25 cellular contexts compared by ENCODE assay signal in the genomic region with DNA sequence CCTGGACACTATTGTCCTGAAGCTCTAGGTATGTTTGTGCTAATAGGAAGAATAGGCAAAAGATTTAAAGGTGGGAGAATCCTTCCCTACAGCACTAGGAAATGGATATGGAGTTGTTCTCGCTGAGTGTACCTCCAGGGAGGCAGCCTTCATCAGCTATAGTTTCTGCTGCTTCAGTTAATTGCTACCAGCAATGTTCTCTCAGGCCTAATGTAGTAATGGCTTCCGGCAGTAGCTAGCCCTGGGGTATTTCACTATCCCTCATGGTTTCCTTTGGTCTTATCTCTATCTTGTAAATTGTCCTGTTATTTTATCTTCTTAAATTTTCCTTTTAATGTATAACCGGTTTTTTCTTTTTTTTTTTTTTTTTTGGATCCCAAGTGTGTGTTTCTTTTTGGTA. TPM values are rescaled to one million over a fixed set of nuclear protein-coding genes. Genes with fewer than 3 reads are reported as not detected.
A peak's percentile ranks its signal among the peaks of the same experiment; 100 is the strongest.
DNase-seq lines count a peak whose midpoint lies in the region; ATAC-seq, FAIRE-seq and TF ChIP-seq lines count a peak whose summit lies in the region.
"Had no signal": no experiment of that assay in that cellular context is flagged by ENCODE, and none has a peak within 500 bp of the region (broad histone marks: within the 10 kb centered on the region; RNA-seq: fewer than 3 reads in every experiment).

No MANE protein-coding gene starts in this region.

- H3K4me3 Mint-ChIP-seq in astrocyte (ENCODE audit: unreplicated experiment) = no peak overlapping the region
- H3K4me3 Mint-ChIP-seq: CD14-positive monocyte; CD4-positive, alpha-beta memory T cell; CD4-positive, CD25-positive, alpha-beta regulatory T cell; CD8-positive, alpha-beta memory T cell had no signal

- H4K20me1 ChIP-seq in Loucy (ENCODE audit: insufficient read depth, low read length, poor library complexity, severe bottlenecking) (no peaks in the 10 kb centered on the region), astrocyte (ENCODE audit: insufficient read depth, low read length) (no peaks in the 10 kb centered on the region), smooth muscle cell (ENCODE audit: low read depth) (no peaks in the 10 kb centered on the region)
- H4K20me1 ChIP-seq: BLaER1 had no signal

- no peaks in the 10 kb centered on the region for H3K27me3 Mint-ChIP-seq in astrocyte (ENCODE audit: low read depth, unreplicated experiment)
- H3K27me3 Mint-ChIP-seq: CD4-positive, alpha-beta memory T cell; CD8-positive, alpha-beta memory T cell had no signal

- no peak overlapping the region for H2BK120ac ChIP-seq in trophoblast cell (ENCODE audit: insufficient read depth, low read length, poor library complexity)

- H3K27ac ChIP-seq in astrocyte (ENCODE audit: low read depth, low read length) (no peak overlapping the region), trophoblast cell (ENCODE audit: low read depth, low read length) (peak overlapping the region; percentile 41), smooth muscle cell (ENCODE audit: low read depth) (peak overlapping the region; percentile 67)
- H3K27ac ChIP-seq: BLaER1 had no signal

- no peak overlapping the region for H2BK12ac ChIP-seq in trophoblast cell (ENCODE audit: low read length)

- peak overlapping the region; percentile 6 for H3K27ac Mint-ChIP-seq in astrocyte (ENCODE audit: unreplicated experiment)
- H3K27ac Mint-ChIP-seq: CD4-positive, alpha-beta memory T cell; CD4-positive, CD25-positive, alpha-beta regulatory T cell; CD8-positive, alpha-beta memory T cell had no signal

- H4K91ac ChIP-seq in trophoblast cell (ENCODE audit: low read depth, low read length) = no peak overlapping the region

- H3F3A ChIP-seq in Loucy (ENCODE audit: low read depth) = 0 out of 2 replicates have a peak, but pooled peaks cover 5% of the 10 kb centered on the region
- peaks cover 4% of the 10 kb centered on the region for H3F3A ChIP-seq in smooth muscle cell (ENCODE audit: low read depth)

- H3K79me2 ChIP-seq in Loucy (ENCODE audit: insufficient read depth, low read length) = no peaks in the 10 kb centered on the region
- H3K79me2 ChIP-seq in astrocyte (ENCODE audit: insufficient read depth, low read length) = no peaks in the 10 kb centered on the region
- no peaks in the 10 kb centered on the region for H3K79me2 ChIP-seq in trophoblast cell (ENCODE audit: control insufficient read depth, insufficient read depth, low read length, poor library complexity)
- H3K79me2 ChIP-seq in smooth muscle cell (ENCODE audit: low read depth) = no peaks in the 10 kb centered on the region

- H3K18ac ChIP-seq in trophoblast cell (ENCODE audit: low read length) = no peak overlapping the region

- H3K23ac ChIP-seq in trophoblast cell (ENCODE audit: low read length) = no peak overlapping the region

- H3K36me3 Mint-ChIP-seq in astrocyte (ENCODE audit: low read depth, unreplicated experiment) = no peaks in the 10 kb centered on the region
- H3K36me3 Mint-ChIP-seq: CD4-positive, alpha-beta memory T cell; CD4-positive, CD25-positive, alpha-beta regulatory T cell; CD8-positive, alpha-beta memory T cell had no signal

- no peaks in the 10 kb centered on the region for H3K27me3 ChIP-seq in Loucy (ENCODE audit: insufficient read depth, low read length, poor library complexity, severe bottlenecking)
- H3K27me3 ChIP-seq in astrocyte (ENCODE audit: insufficient read depth, low read length) = no peaks in the 10 kb centered on the region
- H3K27me3 ChIP-seq in trophoblast cell (ENCODE audit: insufficient read depth, low read length) = no peaks in the 10 kb centered on the region
- H3K27me3 ChIP-seq in smooth muscle cell (ENCODE audit: low read depth) = no peaks in the 10 kb centered on the region
- H3K27me3 ChIP-seq: BE2C, BLaER1 had no signal

- H4K12ac ChIP-seq in trophoblast cell (ENCODE audit: low read depth, low read length) = no peak overlapping the region

- H3K9me3 ChIP-seq in Loucy (ENCODE audit: insufficient read depth, low read depth, low read length) (no peaks in the 10 kb centered on the region), astrocyte (ENCODE audit: insufficient read depth, low read depth, low read length) (no peaks in the 10 kb centered on the region), trophoblast cell (ENCODE audit: insufficient read depth, low read depth, low read length) (no peaks in the 10 kb centered on the region), smooth muscle cell (replicated peaks; ENCODE audit: low read depth) (no peaks in the 10 kb centered on the region)
- H3K9me3 ChIP-seq: BE2C, BLaER1 had no signal

- H3K36me3 ChIP-seq in Loucy (ENCODE audit: insufficient read depth, low read length) (no peaks in the 10 kb centered on the region), astrocyte (ENCODE audit: insufficient read depth, low read length) (no peaks in the 10 kb centered on the region), trophoblast cell (ENCODE audit: control insufficient read depth in 1 of 2, insufficient read depth in 2 of 2, low read length in 2 of 2) (no peaks in the 10 kb centered on the region), smooth muscle cell (ENCODE audit: low read depth) (no peaks in the 10 kb centered on the region)
- H3K36me3 ChIP-seq: BE2C, BLaER1 had no signal

- H3K9me2 ChIP-seq in Loucy (replicated peaks; ENCODE audit: low read depth, low read length) = no peaks in the 10 kb centered on the region

- H3K4me2 ChIP-seq in Loucy (ENCODE audit: low read depth, low read length, poor library complexity, severe bottlenecking) (peak overlapping the region; percentile 59), astrocyte (ENCODE audit: low read length) (no peak overlapping the region), trophoblast cell (ENCODE audit: low read length) (peak overlapping the region; percentile 27), smooth muscle cell (peak overlapping the region; percentile 13)
- H3K4me2 ChIP-seq: BLaER1 had no signal

- no peak overlapping the region for H2AK5ac ChIP-seq in trophoblast cell (ENCODE audit: low read length)

- H3K4me1 Mint-ChIP-seq in astrocyte (ENCODE audit: low read depth, unreplicated experiment) = peaks cover 10% of the 10 kb centered on the region

- no peak overlapping the region for H2BK5ac ChIP-seq in trophoblast cell (ENCODE audit: low read depth, low read length, poor library complexity)

- H3K9me3 Mint-ChIP-seq in astrocyte (ENCODE audit: unreplicated experiment) = peaks cover 2% of the 10 kb centered on the region
- H3K9me3 Mint-ChIP-seq: CD14-positive monocyte; CD8-positive, alpha-beta memory T cell had no signal

- no CpG with 5 or more reads among the region's 3 CpGs for WGBS in trophoblast cell (ENCODE audit: extremely low coverage, insufficient coverage, insufficient read length)
- WGBS in smooth muscle cell (ENCODE audit: low lambda C conversion rate) = 52% methylated on average over 3 of the region's 3 CpGs

- no peak for DNase-seq in astrocyte (ENCODE audit: low read depth)
- peak; percentile 68 to 91 for DNase-seq in trophoblast cell
- no peak for DNase-seq in smooth muscle cell (lab: John Stamatoyannopoulos, UW; ENCODE audit: unreplicated experiment)
- no peak for DNase-seq in NCI-H2029 (lab: John Stamatoyannopoulos, UW)
- no peak for DNase-seq in DMS 273 (lab: John Stamatoyannopoulos, UW; ENCODE audit: unreplicated experiment)
- no peak for DNase-seq in posterior cingulate gyrus
- DNase-seq: 8988T; ACHN; BE2C; C1 segment of cervical spinal cord; CD4-positive, alpha-beta memory T cell; CD4-positive, CD25-positive, alpha-beta regulatory T cell; CD8-positive, alpha-beta memory T cell; COR-L47; DMS79 treated with DMSO at 0.1 percent for 48 hours had no signal

- H3K4me1 ChIP-seq in Loucy (ENCODE audit: insufficient read depth, low read length, poor library complexity, severe bottlenecking) (peaks cover 45% of the 10 kb centered on the region), astrocyte (ENCODE audit: insufficient read depth, low read length) (no peaks in the 10 kb centered on the region), trophoblast cell (ENCODE audit: control insufficient read depth in 1 of 2, insufficient read depth in 2 of 2, low read length in 2 of 2) (peaks cover 3 to 8% of the 10 kb centered on the region in 2 experiments), smooth muscle cell (ENCODE audit: low read depth) (no peaks in the 10 kb centered on the region)
- H3K4me1 ChIP-seq: BE2C had no signal

- FAIRE-seq in astrocyte (lab: Jason Lieb, UNC) = no peak
- FAIRE-seq: A204.1, G401.6, GM12878, GM12892 had no signal

- TF ChIP-seq CTCF in Loucy (conservative IDR thresholded peaks at IDR 0.05; ENCODE audit: low read length) = no peak
- no peak for TF ChIP-seq CTCF in astrocyte (IDR thresholded peaks at IDR 0.05; ENCODE audit: insufficient read depth, low read depth, low read length)
- no peak for TF ChIP-seq CTCF in smooth muscle cell (IDR thresholded peaks at IDR 0.05; ENCODE audit: borderline replicate concordance, insufficient read depth, poor library complexity, severe bottlenecking)

- H3K4ac ChIP-seq in trophoblast cell (ENCODE audit: low read depth, low read length) = no peak overlapping the region

- ATAC-seq in GM21423 (IDR thresholded peaks at IDR 0.05; ENCODE audit: unreplicated experiment) = no peak
- ATAC-seq: GM12878 had no signal

- no peak overlapping the region for H4K8ac ChIP-seq in trophoblast cell (ENCODE audit: low read depth, low read length)

- H3K14ac ChIP-seq in trophoblast cell (ENCODE audit: low read length) = no peak overlapping the region

- H3K9ac ChIP-seq in Loucy (ENCODE audit: low read depth, low read length, poor library complexity, severe bottlenecking) (no peak overlapping the region), astrocyte (ENCODE audit: low read length) (no peak overlapping the region), trophoblast cell (ENCODE audit: low read length) (no peak overlapping the region), smooth muscle cell (ENCODE audit: low read depth) (peak overlapping the region; percentile 7)
- H3K9ac ChIP-seq: BLaER1 had no signal

- no peaks in the 10 kb centered on the region for H3K79me1 ChIP-seq in trophoblast cell (ENCODE audit: low read length)

- H2AFZ ChIP-seq in Loucy (ENCODE audit: low read length) (no peak overlapping the region), astrocyte (ENCODE audit: low read depth, low read length) (no peak overlapping the region), trophoblast cell (ENCODE audit: insufficient read depth, low read length, poor library complexity) (no peak overlapping the region), smooth muscle cell (ENCODE audit: low read depth) (peak overlapping the region; percentile 74)

- intact Hi-C loops in posterior cingulate gyrus (cut with DNase I) = no loop called here

- H3K4me3 ChIP-seq in Loucy (ENCODE audit: low read length, poor library complexity, severe bottlenecking) (peak overlapping the region; percentile 51), astrocyte (ENCODE audit: insufficient read depth, low read depth, low read length) (no peak overlapping the region), trophoblast cell (ENCODE audit: low read depth, low read length) (no peak overlapping the region), smooth muscle cell (no peak overlapping the region)
- H3K4me3 ChIP-seq: BLaER1, GM12878 had no signal

RNA-seq across cellular contexts. Expression of a gene that starts 9.3 kb away (rescaled TPM):
- not detected in 2 replicates for total RNA-seq in astrocyte
- polyA plus RNA-seq in trophoblast cell (2013) = 0.15 and 0.32 TPM in 2 replicates
- total RNA-seq in smooth muscle cell = 1.2 and 2.3 TPM in 2 replicates
- 0.40 and 1.7 TPM in 2 replicates for polyA plus RNA-seq in smooth muscle cell
- total RNA-seq: A673; CD4-positive, CD25-positive, alpha-beta regulatory T cell; CD8-positive, alpha-beta memory T cell had no signal
- polyA plus RNA-seq: AG04450; CD4-positive, alpha-beta memory T cell; CD8-positive, alpha-beta memory T cell had no signal

RNA-seq across cellular contexts. Expression of a gene that starts 29.7 kb away (rescaled TPM):
- 0.84 and 2.0 TPM in 2 replicates for total RNA-seq in astrocyte
- polyA plus RNA-seq in trophoblast cell (2013) = 0.10 TPM in 1 of 2 replicates, not detected in the other
- total RNA-seq in smooth muscle cell = not detected in 2 replicates
- 0.67 and 1.7 TPM in 2 replicates for polyA plus RNA-seq in smooth muscle cell
- total RNA-seq: A673; CD4-positive, alpha-beta memory T cell; CD4-positive, CD25-positive, alpha-beta regulatory T cell; CD8-positive, alpha-beta memory T cell; GM12878 had no signal
- polyA plus RNA-seq: AG04450; CD14-positive monocyte; CD4-positive, alpha-beta memory T cell; CD4-positive, CD25-positive, alpha-beta regulatory T cell; CD8-positive, alpha-beta memory T cell; GM12878 had no signal

RNA-seq across cellular contexts. Expression of a gene that starts 37.0 kb away (rescaled TPM):
- total RNA-seq in astrocyte (not detected in 2 replicates), smooth muscle cell (2.5 and 2.9 TPM in 2 replicates)
- polyA plus RNA-seq in trophoblast cell (2013) = 2.6 and 3.6 TPM in 2 replicates
- polyA plus RNA-seq in smooth muscle cell = 2.8 and 4.1 TPM in 2 replicates
- total RNA-seq: A673; CD4-positive, alpha-beta memory T cell; CD8-positive, alpha-beta memory T cell; GM12878 had no signal
- polyA plus RNA-seq: AG04450; CD4-positive, alpha-beta memory T cell; CD4-positive, CD25-positive, alpha-beta regulatory T cell; CD8-positive, alpha-beta memory T cell; GM12878 had no signal

RNA-seq across cellular contexts. Expression of a gene that starts 48.5 kb away (rescaled TPM):
- total RNA-seq in astrocyte (0.14 TPM in 1 of 2 replicates, not detected in the other), smooth muscle cell (not detected in 2 replicates)
- polyA plus RNA-seq in trophoblast cell (2013) = 0.03 TPM in 1 of 2 replicates, not detected in the other
- not detected in 2 replicates for polyA plus RNA-seq in smooth muscle cell
- total RNA-seq: A673; CD4-positive, alpha-beta memory T cell; CD4-positive, CD25-positive, alpha-beta regulatory T cell; CD8-positive, alpha-beta memory T cell; GM12878 had no signal
- polyA plus RNA-seq: CD4-positive, alpha-beta memory T cell; CD4-positive, CD25-positive, alpha-beta regulatory T cell; CD8-positive, alpha-beta memory T cell; GM12878 had no signal

Comparison
In these comparisons a context has a peak if more than half of its experiments do, and no peak if none do; other contexts are left out.
1. DNase-seq: peak in trophoblast cell (2 of 2); none in astrocyte (single experiment), smooth muscle cell (single experiment), NCI-H2029 (single experiment), DMS 273 (single experiment) and posterior cingulate gyrus (0 of 10).